ENCODE assay signal across 16 cellular contexts in the genomic region with DNA sequence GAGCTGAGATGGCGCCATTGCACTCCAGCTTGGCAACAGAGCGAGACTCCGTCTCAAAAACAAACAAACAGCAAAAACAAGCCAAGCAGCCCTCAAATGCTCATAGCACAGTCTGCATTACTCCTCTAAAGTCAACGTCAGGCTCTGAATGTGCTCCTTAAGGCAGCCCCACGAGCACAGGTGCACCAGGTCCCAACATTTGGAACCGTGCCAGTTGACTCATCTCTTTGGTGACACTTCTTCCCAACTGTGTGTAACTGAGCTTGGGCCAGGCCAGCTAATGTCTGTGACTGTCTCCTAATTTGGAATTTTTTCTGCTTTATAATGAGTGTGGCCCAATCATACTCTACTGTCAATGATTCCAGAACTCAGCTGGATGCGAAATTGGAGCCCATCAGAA.
DNase-seq lines count a peak whose midpoint lies in the region; ATAC-seq, FAIRE-seq and TF ChIP-seq lines count a peak whose summit lies in the region.
"Had no signal": no experiment of that assay in that cellular context is flagged by ENCODE, and none has a peak within 500 bp of the region (broad histone marks: within the 10 kb centered on the region; RNA-seq: fewer than 3 reads in every experiment).

No MANE protein-coding gene starts in this region.

- POLR2A ChIA-PET in HepG2 (lab: Yijun Ruan, JAX), result no interaction called here

- no peaks in the 10 kb centered on the region for H3K9me3 ChIP-seq in HepG2 (ENCODE audit: low read length)

- WGBS in HepG2 (ENCODE audit: low lambda C conversion rate), result 97% methylated on average over 7 of the region's 7 CpGs

- H3K36me3 ChIP-seq in HepG2 (replicated peaks in 1 of 2; ENCODE audit: control insufficient read depth in 1 of 2, insufficient read depth in 2 of 2, low read length in 2 of 2), result peaks cover 0 to 3% of the 10 kb centered on the region in 2 experiments; a peak in 2 of 5 replicates

- no peak for TF ChIP-seq RAD21 in Ishikawa (IDR thresholded peaks at IDR 0.05; ENCODE audit: low read depth)
- TF ChIP-seq RAD21 in HepG2 (CRISPR knock-in tag; IDR thresholded peaks at IDR 0.05), result no peak

- no peaks in the 10 kb centered on the region for H3K27me3 ChIP-seq in foreskin keratinocyte
- H3K27me3 ChIP-seq in HepG2 (ENCODE audit: control insufficient read depth in 1 of 2, insufficient read depth in 2 of 2, low read length in 2 of 2), result no peaks in the 10 kb centered on the region

- no peak overlapping the region for H2AFZ ChIP-seq in HepG2 (ENCODE audit: low read length)

- no peaks in the 10 kb centered on the region for H3K79me2 ChIP-seq in HepG2 (ENCODE audit: insufficient read depth, low read length)

- no peak overlapping the region for H3K27ac ChIP-seq in foreskin keratinocyte
- no peak overlapping the region for H3K27ac ChIP-seq in HepG2 (ENCODE audit: extremely low read length, insufficient read depth, low read length)

- intact Hi-C loops in HepG2 (cut with micrococcal nuclease; ENCODE audit: unreplicated experiment), result no loop called here

- TF ChIP-seq POLR2A in HepG2 (IDR thresholded peaks at IDR 0.05; ENCODE audit: insufficient read depth in 1 of 2, low read depth in 2 of 2, low read length in 2 of 2), result no peak

- no peak overlapping the region for H3K4me2 ChIP-seq in HepG2 (ENCODE audit: low read depth, low read length)

- FAIRE-seq in HepG2 (lab: Jason Lieb, UNC), result no peak
- FAIRE-seq: A204.1, endometrium, frontal cortex had no signal

- ATAC-seq in foreskin keratinocyte (no peak), HepG2 (no peak), GM19324 (IDR thresholded peaks at IDR 0.05; ENCODE audit: low FRiP score, unreplicated experiment) (no peak)
- ATAC-seq: activated T-cell treated with anti-CD3 and anti-CD28 coated beads, Interleukin-2, amount 50 U/mL, for 4 hours; Right ventricle myocardium inferior had no signal

- in situ Hi-C loops in HepG2 (cut with HindIII; ENCODE audit: extremely low pct_ligation_motif_present, low pct_unique_long_range_greater_than_20kb), result no loop called here

- TF ChIP-seq EP300 in Ishikawa (IDR thresholded peaks at IDR 0.05; ENCODE audit: borderline replicate concordance), result no peak
- TF ChIP-seq EP300 in HepG2 (IDR thresholded peaks at IDR 0.05; ENCODE audit: low read depth in 2 of 2, low read length in 2 of 2), result no peak
- TF ChIP-seq EP300 in HepG2 (CRISPR knock-in tag; IDR thresholded peaks at IDR 0.05; ENCODE audit: borderline replicate concordance), result no peak

- BruUV-seq in HepG2 (replicated peaks; lab: Mats Ljungman, UMichigan), result no TSS peak

- H3K4me1 ChIP-seq in foreskin keratinocyte, result no peaks in the 10 kb centered on the region
- H3K4me1 ChIP-seq in HepG2 (ENCODE audit: insufficient read depth, low read length), result peaks cover 26% of the 10 kb centered on the region

- TF ChIP-seq CTCF in fibroblast of mammary gland (conservative IDR thresholded peaks at IDR 0.05; ENCODE audit: control insufficient read depth, insufficient read depth, low read depth, low read length) (no peak), foreskin keratinocyte (conservative IDR thresholded peaks at IDR 0.05) (no peak), HepG2 (CRISPR knock-in tag; IDR thresholded peaks at IDR 0.05) (no peak)

- H4K20me1 ChIP-seq in HepG2 (ENCODE audit: insufficient read depth, low read length), result no peaks in the 10 kb centered on the region

- H3K4me3 ChIP-seq in fibroblast of mammary gland (ENCODE audit: control insufficient read depth, low read depth, low read length) (no peak overlapping the region), HepG2 (replicated peaks in 1 of 3; ENCODE audit: insufficient read depth in 1 of 3, low read depth in 2 of 3, low read length in 3 of 3) (no peak overlapping the region)

- CTCF ChIA-PET in HepG2 (lab: Yijun Ruan, JAX; ENCODE audit: low intra/inter-chr PET ratio, low total read pairs), result no interaction called here

- peak; percentile 6 for DNase-seq in NCI-H1092 treated with DMSO at 0.1 percent for 48 hours (lab: John Stamatoyannopoulos, UW)
- DNase-seq in NCI-H1092 (lab: John Stamatoyannopoulos, UW), result no peak
- peak; percentile 34 for DNase-seq in NCI-H510A treated with DMSO at 0.1 percent for 48 hours (lab: John Stamatoyannopoulos, UW)
- peak; percentile 2 for DNase-seq in fibroblast of mammary gland (ENCODE audit: low read depth)
- DNase-seq in foreskin keratinocyte, result no peak
- no peak for DNase-seq in HepG2 (ENCODE audit: low spot score)
- DNase-seq: activated CD4-positive, alpha-beta T cell treated with anti-CD3 and anti-CD28 coated beads, Interleukin-2, amount 10 ng/mL, durations not matched to agents 24 days and 14 days; activated T-cell treated with anti-CD3 and anti-CD28 coated beads, Interleukin-2, amount 50 U/mL, for 4 hours; cerebellar nuclear complex; NCI-H526 had no signal

- H3K9ac ChIP-seq in HepG2 (ENCODE audit: insufficient read depth, low read depth, low read length), result no peak overlapping the region

TF ChIP-seq in Ishikawa, 13 proteins besides CTCF, POLR2A, EP300 and RAD21:
- TF ChIP-seq NFIC (IDR thresholded peaks at IDR 0.05) (peak; percentile 63; the same call in 1 of the 2 replicates), TCF12 (IDR thresholded peaks at IDR 0.05; ENCODE audit: low read depth) (no peak)

TF ChIP-seq in HepG2, 621 proteins besides CTCF, POLR2A, EP300 and RAD21 (continues in another document):
- TF ChIP-seq MTF1 (CRISPR knock-in tag; IDR thresholded peaks at IDR 0.05) (no peak), ZMYM3 (CRISPR knock-in tag; IDR thresholded peaks at IDR 0.05) (no peak), RFXAP (CRISPR knock-in tag; IDR thresholded peaks at IDR 0.05; ENCODE audit: borderline replicate concordance) (no peak), PRMT3 (CRISPR knock-in tag; IDR thresholded peaks at IDR 0.05; ENCODE audit: borderline replicate concordance, low read depth) (no peak), ERF (CRISPR knock-in tag; IDR thresholded peaks at IDR 0.05) (no peak), NFKB2 (CRISPR knock-in tag; IDR thresholded peaks at IDR 0.05; ENCODE audit: borderline replicate concordance) (no peak), ZNF44 (CRISPR knock-in tag; IDR thresholded peaks at IDR 0.05) (no peak), ZNF766 (CRISPR knock-in tag; IDR thresholded peaks at IDR 0.05; ENCODE audit: borderline replicate concordance) (no peak), SMC3 (IDR thresholded peaks at IDR 0.05; ENCODE audit: low read length) (no peak), KLF12 (CRISPR knock-in tag; IDR thresholded peaks at IDR 0.05; ENCODE audit: borderline replicate concordance) (no peak), ZNF329 (CRISPR knock-in tag; IDR thresholded peaks at IDR 0.05; ENCODE audit: low read depth) (no peak)
- TF ChIP-seq, protein P1, sequence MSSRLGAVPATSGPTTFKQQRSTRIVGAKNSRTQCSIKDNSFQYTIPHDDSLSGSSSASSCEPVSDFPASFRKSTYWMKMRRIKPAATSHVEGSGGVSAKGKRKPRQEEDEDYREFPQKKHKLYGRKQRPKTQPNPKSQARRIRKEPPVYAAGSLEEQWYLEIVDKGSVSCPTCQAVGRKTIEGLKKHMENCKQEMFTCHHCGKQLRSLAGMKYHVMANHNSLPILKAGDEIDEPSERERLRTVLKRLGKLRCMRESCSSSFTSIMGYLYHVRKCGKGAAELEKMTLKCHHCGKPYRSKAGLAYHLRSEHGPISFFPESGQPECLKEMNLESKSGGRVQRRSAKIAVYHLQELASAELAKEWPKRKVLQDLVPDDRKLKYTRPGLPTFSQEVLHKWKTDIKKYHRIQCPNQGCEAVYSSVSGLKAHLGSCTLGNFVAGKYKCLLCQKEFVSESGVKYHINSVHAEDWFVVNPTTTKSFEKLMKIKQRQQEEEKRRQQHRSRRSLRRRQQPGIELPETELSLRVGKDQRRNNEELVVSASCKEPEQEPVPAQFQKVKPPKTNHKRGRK (CRISPR knock-in tag; IDR thresholded peaks at IDR 0.05), result no peak
- TF ChIP-seq, protein P2, sequence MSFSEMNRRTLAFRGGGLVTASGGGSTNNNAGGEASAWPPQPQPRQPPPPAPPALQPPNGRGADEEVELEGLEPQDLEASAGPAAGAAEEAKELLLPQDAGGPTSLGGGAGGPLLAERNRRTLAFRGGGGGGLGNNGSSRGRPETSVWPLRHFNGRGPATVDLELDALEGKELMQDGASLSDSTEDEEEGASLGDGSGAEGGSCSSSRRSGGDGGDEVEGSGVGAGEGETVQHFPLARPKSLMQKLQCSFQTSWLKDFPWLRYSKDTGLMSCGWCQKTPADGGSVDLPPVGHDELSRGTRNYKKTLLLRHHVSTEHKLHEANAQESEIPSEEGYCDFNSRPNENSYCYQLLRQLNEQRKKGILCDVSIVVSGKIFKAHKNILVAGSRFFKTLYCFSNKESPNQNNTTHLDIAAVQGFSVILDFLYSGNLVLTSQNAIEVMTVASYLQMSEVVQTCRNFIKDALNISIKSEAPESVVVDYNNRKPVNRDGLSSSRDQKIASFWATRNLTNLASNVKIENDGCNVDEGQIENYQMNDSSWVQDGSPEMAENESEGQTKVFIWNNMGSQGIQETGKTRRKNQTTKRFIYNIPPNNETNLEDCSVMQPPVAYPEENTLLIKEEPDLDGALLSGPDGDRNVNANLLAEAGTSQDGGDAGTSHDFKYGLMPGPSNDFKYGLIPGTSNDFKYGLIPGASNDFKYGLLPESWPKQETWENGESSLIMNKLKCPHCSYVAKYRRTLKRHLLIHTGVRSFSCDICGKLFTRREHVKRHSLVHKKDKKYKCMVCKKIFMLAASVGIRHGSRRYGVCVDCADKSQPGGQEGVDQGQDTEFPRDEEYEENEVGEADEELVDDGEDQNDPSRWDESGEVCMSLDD (CRISPR knock-in tag; IDR thresholded peaks at IDR 0.05; ENCODE audit: borderline replicate concordance), result no peak
- TF ChIP-seq, protein P3, sequence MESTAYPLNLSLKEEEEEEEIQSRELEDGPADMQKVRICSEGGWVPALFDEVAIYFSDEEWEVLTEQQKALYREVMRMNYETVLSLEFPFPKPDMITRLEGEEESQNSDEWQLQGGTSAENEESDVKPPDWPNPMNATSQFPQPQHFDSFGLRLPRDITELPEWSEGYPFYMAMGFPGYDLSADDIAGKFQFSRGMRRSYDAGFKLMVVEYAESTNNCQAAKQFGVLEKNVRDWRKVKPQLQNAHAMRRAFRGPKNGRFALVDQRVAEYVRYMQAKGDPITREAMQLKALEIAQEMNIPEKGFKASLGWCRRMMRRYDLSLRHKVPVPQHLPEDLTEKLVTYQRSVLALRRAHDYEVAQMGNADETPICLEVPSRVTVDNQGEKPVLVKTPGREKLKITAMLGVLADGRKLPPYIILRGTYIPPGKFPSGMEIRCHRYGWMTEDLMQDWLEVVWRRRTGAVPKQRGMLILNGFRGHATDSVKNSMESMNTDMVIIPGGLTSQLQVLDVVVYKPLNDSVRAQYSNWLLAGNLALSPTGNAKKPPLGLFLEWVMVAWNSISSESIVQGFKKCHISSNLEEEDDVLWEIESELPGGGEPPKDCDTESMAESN (CRISPR knock-in tag; conservative IDR thresholded peaks at IDR 0.05), result no peak

Comparison
In these comparisons a context has a peak if more than half of its experiments do, and no peak if none do; other contexts are left out.
1. DNase-seq: peak in NCI-H1092 treated with DMSO at 0.1 percent for 48 hours (single experiment), NCI-H510A treated with DMSO at 0.1 percent for 48 hours (single experiment) and fibroblast of mammary gland (single experiment); none in NCI-H1092 (single experiment), foreskin keratinocyte (0 of 2) and HepG2 (single experiment).